19 cellular contexts compared by ENCODE assay signal in the genomic region with DNA sequence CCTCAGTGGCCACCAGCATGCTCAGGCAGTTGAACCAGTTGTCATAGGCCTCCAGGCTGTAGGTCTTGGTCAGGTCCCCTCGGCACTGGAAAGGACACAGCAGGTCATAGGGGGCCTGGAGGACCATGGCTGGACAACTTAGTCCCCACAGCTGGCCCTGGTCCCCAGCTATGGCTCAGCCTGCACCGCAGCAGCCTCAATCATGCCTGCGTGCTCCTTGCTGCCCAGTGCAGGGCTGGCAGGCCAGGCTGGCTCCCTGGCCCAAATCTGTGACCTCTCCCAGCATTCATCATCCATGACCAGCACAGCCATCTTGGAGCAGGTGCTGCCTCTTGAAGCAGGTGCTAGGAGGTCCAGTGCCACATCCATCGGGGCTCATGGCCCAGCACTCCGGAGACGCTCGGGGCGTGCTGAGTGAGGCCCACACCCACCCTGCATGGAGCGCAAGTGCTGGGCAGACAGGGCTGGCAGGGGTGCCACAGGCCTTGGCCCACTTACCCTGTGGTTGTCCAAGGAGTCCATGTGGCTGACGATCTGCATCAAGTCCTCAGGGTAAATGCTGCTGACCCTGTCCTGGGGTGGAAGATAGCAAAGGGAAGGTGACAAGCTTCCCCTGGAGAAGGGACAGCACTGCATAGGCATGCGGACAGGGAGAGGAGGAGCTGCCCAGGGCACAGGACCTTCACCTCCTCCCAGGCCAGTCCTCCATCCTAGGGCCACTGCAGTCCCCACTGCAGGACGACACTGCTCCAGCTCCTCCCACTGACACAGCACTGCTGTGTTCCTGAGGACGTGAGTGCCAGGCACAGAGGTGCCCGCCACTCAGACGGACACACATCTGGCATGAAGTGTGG.
DNase-seq lines count a peak whose midpoint lies in the region; ATAC-seq and TF ChIP-seq lines count a peak whose summit lies in the region.
"Had no signal": no experiment of that assay in that cellular context is flagged by ENCODE, and none has a peak within 500 bp of the region (broad histone marks: within the 10 kb centered on the region; RNA-seq: fewer than 3 reads in every experiment).

No MANE protein-coding gene starts in this region.

- POLR2A ChIA-PET in SK-N-SH (lab: Yijun Ruan, JAX) = no interaction called here

- H3K4me3 ChIP-seq in SK-N-SH (ENCODE audit: low read depth in 2 of 2, low read length in 1 of 2) (no peak overlapping the region), esophagus muscularis mucosa (no peak overlapping the region), gastroesophageal sphincter (no peak overlapping the region)
- H3K4me3 ChIP-seq: BLaER1, right atrium auricular region had no signal

- DNase-seq in SK-N-SH = peak; percentile 11
- peak; percentile 10 for DNase-seq in GM13977 (ENCODE audit: low spot score)
- peak; percentile 3 for DNase-seq in hepatic stellate cell (ENCODE audit: low spot score)
- peak; percentile 19 for DNase-seq in stimulated activated CD8-positive, alpha-beta memory T cell treated with anti-CD3 and anti-CD28 coated beads, Interleukin-4, amount 100 ng/mL, for 48 hours
- DNase-seq in esophagus muscularis mucosa (ENCODE audit: extremely low spot score) = no peak
- DNase-seq in ureter (ENCODE audit: low spot score) = no peak
- DNase-seq: activated CD4-positive, alpha-beta T cell treated with anti-CD3 and anti-CD28 coated beads for 36 hours; Karpas-422; NCI-H1092; NCI-H2107; NCI-H69; nucleus accumbens had no signal

- no peak overlapping the region for H3K9ac ChIP-seq in SK-N-SH
- H3K9ac ChIP-seq: BLaER1 had no signal

- intact Hi-C loops in esophagus muscularis mucosa (cut with DNase I) = no loop called here

- CTCF ChIA-PET in SK-N-SH (lab: Yijun Ruan, JAX) = no interaction called here

- H3K4me1 ChIP-seq in SK-N-SH (ENCODE audit: control insufficient read depth in 1 of 2, insufficient read depth in 2 of 2, low read depth in 1 of 2, low read length in 1 of 2) (no peaks in the 10 kb centered on the region; a peak in 1 of 4 replicates), esophagus muscularis mucosa (peaks cover 10 to 23% (median 17%) of the 10 kb centered on the region in 4 donors), gastroesophageal sphincter (peaks cover 0 to 23% (median 2%) of the 10 kb centered on the region in 3 donors)

- H4K20me1 ChIP-seq in SK-N-SH (ENCODE audit: insufficient read depth) = no peaks in the 10 kb centered on the region
- H4K20me1 ChIP-seq: BLaER1 had no signal

- H3K27ac ChIP-seq in SK-N-SH (ENCODE audit: low read depth in 2 of 2, low read length in 1 of 2) = no peak overlapping the region
- no peak overlapping the region for H3K27ac ChIP-seq in esophagus muscularis mucosa (replicated peaks in 1 of 4)
- H3K27ac ChIP-seq in gastroesophageal sphincter = no peak overlapping the region
- H3K27ac ChIP-seq: 22Rv1, BLaER1, right atrium auricular region had no signal

- H3K79me2 ChIP-seq in SK-N-SH (ENCODE audit: insufficient read depth) = no peaks in the 10 kb centered on the region

- H3K9me2 ChIP-seq in SK-N-SH = no peaks in the 10 kb centered on the region

- in situ Hi-C loops in GM13977 (cut with MboI; ENCODE audit: low pct_unique_long_range_greater_than_20kb, low sequenced_read_pairs, unreplicated experiment) = no loop called here

- H3K9me3 ChIP-seq in SK-N-SH (no peaks in the 10 kb centered on the region), esophagus muscularis mucosa (no peaks in the 10 kb centered on the region), gastroesophageal sphincter (no peaks in the 10 kb centered on the region)
- H3K9me3 ChIP-seq: BLaER1, right atrium auricular region had no signal

- TF ChIP-seq POLR2A in esophagus muscularis mucosa (IDR thresholded peaks at IDR 0.05; ENCODE audit: low read depth) (no peak), gastroesophageal sphincter (IDR thresholded peaks at IDR 0.05) (no peak)

- no peaks in the 10 kb centered on the region for H3K36me3 ChIP-seq in SK-N-SH (replicated peaks in 1 of 2; ENCODE audit: control insufficient read depth in 1 of 2, insufficient read depth in 2 of 2, low read length in 1 of 2)
- H3K36me3 ChIP-seq in esophagus muscularis mucosa = peaks cover 0 to 4% (median 0%) of the 10 kb centered on the region in 4 donors
- H3K36me3 ChIP-seq in gastroesophageal sphincter = peaks cover 0 to 7% of the 10 kb centered on the region in 2 donors
- H3K36me3 ChIP-seq: right atrium auricular region had no signal

- H3K4me2 ChIP-seq in SK-N-SH = no peak overlapping the region
- H3K4me2 ChIP-seq: BLaER1 had no signal

- H3K27me3 ChIP-seq in SK-N-SH (ENCODE audit: insufficient read depth) (no peaks in the 10 kb centered on the region), esophagus muscularis mucosa (peaks cover 0 to 26% (median 4%) of the 10 kb centered on the region in 4 donors), gastroesophageal sphincter (peaks cover 22% of the 10 kb centered on the region)
- H3K27me3 ChIP-seq: BLaER1, right atrium auricular region had no signal

- no peak for TF ChIP-seq RAD21 in SK-N-SH (IDR thresholded peaks at IDR 0.05; ENCODE audit: low read length)

- H2AFZ ChIP-seq in SK-N-SH (ENCODE audit: low read depth) = no peak overlapping the region

- WGBS in SK-N-SH (ENCODE audit: low lambda C conversion rate) = 70% methylated on average over 4 of the region's 15 CpGs
- WGBS in esophagus muscularis mucosa = 100% methylated on average over 2 of the region's 15 CpGs
- WGBS in gastroesophageal sphincter (ENCODE audit: low coverage in 1 of 2), 2 donors = 60% methylated on average over 1 of the region's 15 CpGs; no CpG with 5 or more reads in 1 of the 2 donors

- TF ChIP-seq EP300 in SK-N-SH (IDR thresholded peaks at IDR 0.05; ENCODE audit: borderline replicate concordance in 1 of 2, low read depth in 1 of 2, low read length in 1 of 2) (no peak), esophagus muscularis mucosa (IDR thresholded peaks at IDR 0.05) (no peak), gastroesophageal sphincter (IDR thresholded peaks at IDR 0.05) (no peak)

- H3F3A ChIP-seq in SK-N-SH (replicated peaks; ENCODE audit: insufficient read depth) = no peaks in the 10 kb centered on the region

- ATAC-seq in SK-N-SH treated with all-trans-retinoic acid at 6 μM for 48 hours (no peak), gastroesophageal sphincter (no peak)
- ATAC-seq: activated CD4-positive, alpha-beta T cell treated with anti-CD3 and anti-CD28 coated beads for 36 hours; left colon; stimulated activated naive CD8-positive, alpha-beta T cell treated with anti-CD3 and anti-CD28 coated beads, Interleukin-15, amount 100 ng/mL, for 72 hours had no signal

- TF ChIP-seq CTCF in SK-N-SH (IDR thresholded peaks at IDR 0.05) (no peak), GM13977 (IDR thresholded peaks at IDR 0.05; ENCODE audit: extremely low read depth, insufficient read depth, missing control alignments) (no peak), esophagus muscularis mucosa (IDR thresholded peaks at IDR 0.05) (no peak), gastroesophageal sphincter (IDR thresholded peaks at IDR 0.05) (no peak)

TF ChIP-seq in SK-N-SH, 30 proteins besides CTCF, POLR2A, EP300 and RAD21:
- TF ChIP-seq TAF1 (IDR thresholded peaks at IDR 0.05; ENCODE audit: borderline replicate concordance, low read depth, low read length) = no peak
- TF ChIP-seq RCOR1 (IDR thresholded peaks at IDR 0.05; ENCODE audit: low read length) = no peak
- TF ChIP-seq, protein P1, sequence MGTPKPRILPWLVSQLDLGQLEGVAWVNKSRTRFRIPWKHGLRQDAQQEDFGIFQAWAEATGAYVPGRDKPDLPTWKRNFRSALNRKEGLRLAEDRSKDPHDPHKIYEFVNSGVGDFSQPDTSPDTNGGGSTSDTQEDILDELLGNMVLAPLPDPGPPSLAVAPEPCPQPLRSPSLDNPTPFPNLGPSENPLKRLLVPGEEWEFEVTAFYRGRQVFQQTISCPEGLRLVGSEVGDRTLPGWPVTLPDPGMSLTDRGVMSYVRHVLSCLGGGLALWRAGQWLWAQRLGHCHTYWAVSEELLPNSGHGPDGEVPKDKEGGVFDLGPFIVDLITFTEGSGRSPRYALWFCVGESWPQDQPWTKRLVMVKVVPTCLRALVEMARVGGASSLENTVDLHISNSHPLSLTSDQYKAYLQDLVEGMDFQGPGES (IDR thresholded peaks at IDR 0.05; ENCODE audit: low read depth, low read length) = no peak
- TF ChIP-seq TCF12 (IDR thresholded peaks at IDR 0.05) = no peak
- TF ChIP-seq CHD2 (IDR thresholded peaks at IDR 0.05; ENCODE audit: low read length, partially characterized antibody) = no peak
TF ChIP-seq in SK-N-SH: peak in this region for 0.

TF ChIP-seq in SK-N-SH treated with all-trans-retinoic acid at 6 μM for 48 hours, 23 proteins besides CTCF, POLR2A, EP300 and RAD21:
- TF ChIP-seq ZFP30 (CRISPR knock-in tag; IDR thresholded peaks at IDR 0.05) = no peak
- TF ChIP-seq ZFP3 (CRISPR knock-in tag; IDR thresholded peaks at IDR 0.05) = no peak
- no peak for TF ChIP-seq PPARA (CRISPR knock-in tag; IDR thresholded peaks at IDR 0.05; ENCODE audit: borderline replicate concordance)
- TF ChIP-seq, protein P2, sequence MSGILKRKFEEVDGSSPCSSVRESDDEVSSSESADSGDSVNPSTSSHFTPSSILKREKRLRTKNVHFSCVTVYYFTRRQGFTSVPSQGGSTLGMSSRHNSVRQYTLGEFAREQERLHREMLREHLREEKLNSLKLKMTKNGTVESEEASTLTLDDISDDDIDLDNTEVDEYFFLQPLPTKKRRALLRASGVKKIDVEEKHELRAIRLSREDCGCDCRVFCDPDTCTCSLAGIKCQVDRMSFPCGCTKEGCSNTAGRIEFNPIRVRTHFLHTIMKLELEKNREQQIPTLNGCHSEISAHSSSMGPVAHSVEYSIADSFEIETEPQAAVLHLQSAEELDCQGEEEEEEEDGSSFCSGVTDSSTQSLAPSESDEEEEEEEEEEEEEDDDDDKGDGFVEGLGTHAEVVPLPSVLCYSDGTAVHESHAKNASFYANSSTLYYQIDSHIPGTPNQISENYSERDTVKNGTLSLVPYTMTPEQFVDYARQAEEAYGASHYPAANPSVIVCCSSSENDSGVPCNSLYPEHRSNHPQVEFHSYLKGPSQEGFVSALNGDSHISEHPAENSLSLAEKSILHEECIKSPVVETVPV (CRISPR knock-in tag; IDR thresholded peaks at IDR 0.05) = no peak

Comparison
In these comparisons a context has a peak if more than half of its experiments do, and no peak if none do; other contexts are left out.
1. DNase-seq: peak in SK-N-SH (single experiment), GM13977 (single experiment), hepatic stellate cell (single experiment) and stimulated activated CD8-positive, alpha-beta memory T cell treated with anti-CD3 and anti-CD28 coated beads, Interleukin-4, amount 100 ng/mL, for 48 hours (single experiment); none in esophagus muscularis mucosa (single experiment) and ureter (single experiment).